ENCODE assay signal across 22 cellular contexts in genomic region chr5:73323466-73323865, GRCh38.
"Had no signal": no experiment of that assay in that cellular context is flagged by ENCODE, and none has a peak within 500 bp of the region (broad histone marks: within the 10 kb centered on the region; RNA-seq: fewer than 3 reads in every experiment).

No MANE protein-coding gene starts in this region.

- FAIRE-seq: frontal cortex, pancreas had no signal

- H3K4me3 Mint-ChIP-seq: natural killer cell; neural crest cell; stimulated activated memory B cell treated with anti-CD40 and anti-IgM and Interleukin-4, amounts not matched to agents 10 μg/mL and 1 μg/mL and 100 μg/mL, for 72 hours; stimulated activated naive CD8-positive, alpha-beta T cell treated with anti-CD3 and anti-CD28 coated beads, Interleukin-15, Interleukin-2, amounts not matched to agents 100 ng/mL and 50 ng/mL, for 24 hours had no signal

- ATAC-seq: heart right ventricle; left lobe of liver; natural killer cell; pancreas; right cardiac atrium; stimulated activated memory B cell treated with anti-CD40 and anti-IgM and Interleukin-4, amounts not matched to agents 10 μg/mL and 1 μg/mL and 100 μg/mL, for 72 hours had no signal

- H3K4me1 Mint-ChIP-seq: natural killer cell; neural crest cell; stimulated activated memory B cell treated with anti-CD40 and anti-IgM and Interleukin-4, amounts not matched to agents 10 μg/mL and 1 μg/mL and 100 μg/mL, for 72 hours had no signal

- H3K36me3 ChIP-seq: heart right ventricle, pancreas, spleen, tibial artery, upper lobe of left lung, vagina had no signal

- H3K36me3 Mint-ChIP-seq: natural killer cell; stimulated activated memory B cell treated with anti-CD40 and anti-IgM and Interleukin-4, amounts not matched to agents 10 μg/mL and 1 μg/mL and 100 μg/mL, for 72 hours had no signal

- DNase-seq: cortex of kidney; dorsolateral prefrontal cortex; effector CD8-positive, alpha-beta T cell; heart right ventricle; islet precursor cell; mammary epithelial cell; natural killer cell; pancreas; right cardiac atrium; spleen; stimulated activated CD4-positive, alpha-beta T cell treated with anti-CD3 and anti-CD28 coated beads, Interleukin-15, amount 100 ng/mL, for 24 hours; stimulated activated CD4-positive, alpha-beta T cell treated with anti-CD3 and anti-CD28 coated beads, Interleukin-1b, Interleukin-23, amount 100 ng/mL, for 48 hours; stimulated activated CD4-positive, alpha-beta T cell treated with anti-CD3 and anti-CD28 coated beads, Interleukin-4, amount 100 ng/mL, for 24 hours; tibial artery; upper lobe of left lung had no signal

- H3K9me3 Mint-ChIP-seq: natural killer cell; neural crest cell; stimulated activated memory B cell treated with anti-CD40 and anti-IgM and Interleukin-4, amounts not matched to agents 10 μg/mL and 1 μg/mL and 100 μg/mL, for 72 hours; stimulated activated naive CD8-positive, alpha-beta T cell treated with anti-CD3 and anti-CD28 coated beads, Interleukin-15, Interleukin-2, amounts not matched to agents 100 ng/mL and 50 ng/mL, for 24 hours had no signal

- H3K4me3 ChIP-seq: dorsolateral prefrontal cortex, heart right ventricle, pancreas, spleen, tibial artery, upper lobe of left lung, vagina had no signal

- H3K27ac Mint-ChIP-seq: natural killer cell; progenitor cell of endocrine pancreas; stimulated activated memory B cell treated with anti-CD40 and anti-IgM and Interleukin-4, amounts not matched to agents 10 μg/mL and 1 μg/mL and 100 μg/mL, for 72 hours; stimulated activated naive CD8-positive, alpha-beta T cell treated with anti-CD3 and anti-CD28 coated beads, Interleukin-15, Interleukin-2, amounts not matched to agents 100 ng/mL and 50 ng/mL, for 24 hours had no signal

- H3K9me3 ChIP-seq: heart right ventricle, pancreas, spleen, tibial artery, upper lobe of left lung, vagina had no signal

- H3K27ac ChIP-seq: dorsolateral prefrontal cortex, heart right ventricle, pancreas, spleen, tibial artery, upper lobe of left lung, vagina had no signal

- H3K4me1 ChIP-seq: heart right ventricle, pancreas, spleen, tibial artery, upper lobe of left lung, vagina had no signal
